In the genomic region with DNA sequence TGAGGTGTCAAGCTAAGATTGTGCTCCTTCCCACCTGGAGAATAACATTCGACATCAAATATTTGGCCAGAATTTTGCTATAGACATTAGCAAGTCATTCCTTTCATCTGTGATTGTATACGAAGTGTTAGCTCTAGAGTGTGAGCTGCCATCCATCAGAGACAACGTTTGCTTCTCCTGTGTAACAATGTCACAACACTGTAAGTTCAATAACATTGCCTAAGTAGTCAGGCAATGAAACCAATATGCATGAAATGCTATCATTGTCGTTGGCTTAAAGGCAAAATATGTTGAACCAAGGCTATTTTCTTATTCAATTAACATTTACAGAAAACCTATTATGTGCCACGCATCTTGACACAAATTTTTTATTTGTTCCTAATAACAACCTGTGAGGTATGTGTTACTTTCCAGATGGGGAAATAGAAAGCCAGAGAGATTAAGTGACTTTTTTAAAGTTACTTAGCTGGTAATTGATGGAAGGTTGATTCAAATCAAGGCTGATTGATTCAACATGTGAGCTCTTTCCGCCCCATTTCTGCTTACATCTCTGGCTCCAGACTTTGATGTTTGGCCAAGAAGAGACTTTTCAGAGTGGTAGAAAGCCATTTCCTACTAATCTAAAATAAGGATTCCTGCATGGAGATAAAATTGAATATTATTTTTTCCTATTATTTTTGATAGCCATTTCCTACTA, we compare ENCODE assay signal across 22 cellular contexts. TPM values are rescaled to one million over a fixed set of nuclear protein-coding genes. Genes with fewer than 3 reads are reported as not detected.
"Had no signal": no experiment of that assay in that cellular context is flagged by ENCODE, and none has a peak within 500 bp of the region (broad histone marks: within the 10 kb centered on the region; RNA-seq: fewer than 3 reads in every experiment).

No MANE protein-coding gene starts in this region.

- H3K9me3 ChIP-seq: gastroesophageal sphincter, pancreas, suprapubic skin, thyroid gland, upper lobe of left lung, vagina had no signal

- H3K27me3 ChIP-seq: gastroesophageal sphincter, pancreas, suprapubic skin, thyroid gland, upper lobe of left lung, vagina had no signal

- FAIRE-seq: endometrium, kidney, pancreas, small intestine had no signal

- H3K4me3 ChIP-seq: gastroesophageal sphincter, lung, pancreas, suprapubic skin, thyroid gland, upper lobe of left lung, vagina had no signal

- H3K4me1 ChIP-seq: gastroesophageal sphincter, pancreas, suprapubic skin, thyroid gland, upper lobe of left lung, vagina had no signal

- H3K27ac ChIP-seq: gastroesophageal sphincter, pancreas, suprapubic skin, thyroid gland, upper lobe of left lung, vagina had no signal

- H3K36me3 ChIP-seq: gastroesophageal sphincter, pancreas, suprapubic skin, thyroid gland, upper lobe of left lung, vagina had no signal

- DNase-seq: effector memory CD4-positive, alpha-beta T cell; immature natural killer cell; kidney; left cardiac atrium; left ventricle myocardium superior; mesenchymal stem cell; midbrain; occipital lobe; pancreas; right cardiac atrium; small intestine; stimulated activated CD4-positive, alpha-beta T cell treated with anti-CD3 and anti-CD28 coated beads, Interleukin-12 subunit alpha, Interleukin-12 subunit beta, amount 100 ng/mL, for 4 hours; stimulated activated naive CD8-positive, alpha-beta T cell treated with anti-CD3 and anti-CD28 coated beads, Interleukin-15, Interleukin-2, amounts not matched to agents 100 U/mL and 50 U/mL, for 24 hours; thyroid gland; upper lobe of left lung had no signal

RNA-seq across cellular contexts. Expression of gene GNG11, which starts 50.6 kb away (rescaled TPM):
- total RNA-seq: natural killer cell treated with Interleukin-12 subunit alpha and Interleukin-12 subunit beta and Interleukin-15 and Interleukin-18, amount 100 ng/mL, for 72 hours; progenitor cell of endocrine pancreas had no signal
